In the genomic region with DNA sequence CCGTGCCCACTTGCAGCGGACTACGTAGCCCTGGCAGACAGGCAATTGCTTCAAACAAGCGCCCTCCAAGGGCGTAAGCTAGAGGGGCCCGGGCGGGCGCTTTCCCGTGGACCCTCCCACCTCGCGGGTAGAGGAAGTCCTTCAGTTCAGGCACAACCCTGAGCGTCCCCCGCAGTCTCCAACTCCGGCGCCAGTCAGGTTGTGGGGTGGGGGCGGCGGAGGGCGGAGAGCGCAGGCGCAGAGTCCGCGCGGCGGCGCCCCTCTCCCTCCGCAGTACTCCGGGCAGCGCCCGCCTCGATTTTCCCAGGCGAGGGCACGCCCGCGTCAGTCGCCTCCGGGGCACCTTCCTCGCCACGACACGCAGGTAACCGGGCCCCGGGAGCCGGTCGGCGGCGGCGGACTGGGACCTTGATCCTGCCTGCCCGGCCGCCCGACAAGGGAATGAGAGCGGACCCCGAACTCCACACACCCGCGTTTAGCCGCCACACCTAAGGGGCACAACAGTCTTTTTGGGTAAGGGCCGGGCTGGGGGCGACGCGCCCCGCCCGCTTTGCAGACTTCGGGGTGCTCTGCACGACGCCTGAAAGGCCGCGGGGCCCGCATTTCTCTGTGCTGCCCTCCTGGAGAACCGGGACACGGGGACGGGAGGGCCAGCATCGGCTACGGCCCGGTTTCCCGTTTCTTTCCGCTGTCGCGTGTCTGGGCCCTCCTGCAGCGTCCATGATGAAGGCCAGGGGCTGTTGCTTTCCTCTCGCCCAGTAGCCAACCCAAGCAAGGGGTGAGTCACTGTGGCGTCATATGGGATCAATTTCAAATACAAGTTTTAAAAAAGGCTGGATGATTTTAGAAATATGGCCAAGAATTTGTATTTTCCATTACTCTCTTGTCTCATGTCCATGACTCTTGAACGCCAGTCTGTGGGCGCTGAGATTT, we compare ENCODE assay signal across 8 cellular contexts. TPM values are rescaled to one million over a fixed set of nuclear protein-coding genes. Genes with fewer than 3 reads are reported as not detected.
DNase-seq lines count a peak whose midpoint lies in the region; FAIRE-seq and TF ChIP-seq lines count a peak whose summit lies in the region.

A gene (plus strand): TSS at position 276 of the 933 bp plus-strand sequence. CDS start 35,335 bp downstream, outside the sequence.

- no peaks in the 10 kb centered on the region for H3K36me3 ChIP-seq in DOHH2 (ENCODE audit: control insufficient read depth, low read length)
- H3K36me3 ChIP-seq in PC-9 (ENCODE audit: low read depth), result 0 out of 2 replicates have a peak, but pooled peaks cover under 1% of the 10 kb centered on the region
- H3K36me3 ChIP-seq in neuron (ENCODE audit: insufficient read depth, low read length), result no peaks in the 10 kb centered on the region

- H3K79me2 ChIP-seq in DOHH2 (ENCODE audit: control insufficient read depth, low read length), result no peaks in the 10 kb centered on the region
- peaks cover 49% of the 10 kb centered on the region for H3K79me2 ChIP-seq in PC-9 (ENCODE audit: low read depth)

- H3K27me3 ChIP-seq in DOHH2 (ENCODE audit: control insufficient read depth, low read length) (peaks cover 28% of the 10 kb centered on the region), PC-9 (ENCODE audit: insufficient read depth, low read depth) (no peaks in the 10 kb centered on the region), neuron (ENCODE audit: insufficient read depth, low read length) (no peaks in the 10 kb centered on the region)

- H3K27ac Mint-ChIP-seq in activated naive CD8-positive, alpha-beta T cell, result peak within 1 kb of the TSS; percentile 28

- intact Hi-C loops in PC-9 (cut with micrococcal nuclease; ENCODE audit: unreplicated experiment), result loop anchor here (2.0 kb wide), 3 partner anchors 44 to 196 kb away; a partner anchor contains a TSS

- peaks cover 8% of the 10 kb centered on the region for H3K9me3 Mint-ChIP-seq in activated naive CD8-positive, alpha-beta T cell (ENCODE audit: low read depth)

- H3K27ac ChIP-seq in DOHH2 (ENCODE audit: low read depth, low read length) (no peak within 1 kb of the TSS), PC-9 (peak within 1 kb of the TSS; percentile 53)

- H3K4me1 Mint-ChIP-seq in activated naive CD8-positive, alpha-beta T cell (ENCODE audit: low read depth), result peaks cover 20% of the 10 kb centered on the region

- H3K4me3 Mint-ChIP-seq in activated naive CD8-positive, alpha-beta T cell, result peak within 1 kb of the TSS; percentile 92

- H4K20me1 ChIP-seq in DOHH2 (ENCODE audit: control insufficient read depth, insufficient read depth, low read depth, low read length), result no peaks in the 10 kb centered on the region
- H4K20me1 ChIP-seq in PC-9 (ENCODE audit: insufficient read depth), result peaks cover 11% of the 10 kb centered on the region; the same call in 1 of the 2 replicates

- H3K4me3 ChIP-seq in DOHH2 (ENCODE audit: low read length) (peak within 1 kb of the TSS; percentile 88), PC-9 (peak within 1 kb of the TSS; percentile 67), neuron (ENCODE audit: low read length) (peak within 1 kb of the TSS; percentile 71)

- TSS peak; percentile 55 for BruUV-seq in PC-9 (replicated peaks; lab: Mats Ljungman, UMichigan)

- H3K36me3 Mint-ChIP-seq in activated naive CD8-positive, alpha-beta T cell, result peaks cover 8% of the 10 kb centered on the region

- H3F3A ChIP-seq in DOHH2 (ENCODE audit: control insufficient read depth, insufficient read depth), result no peaks in the 10 kb centered on the region
- peaks cover 3% of the 10 kb centered on the region; the same call in 1 of the 2 replicates for H3F3A ChIP-seq in PC-9 (ENCODE audit: insufficient read depth, low read depth)

- peak; percentile 68 for DNase-seq in HS-27A (ENCODE audit: low read depth)
- peak; percentile 40 to 61 for DNase-seq in PC-9
- DNase-seq in glomerular endothelial cell (ENCODE audit: extremely low read depth, low read depth, low spot score), result no peak
- peak; percentile 46 for DNase-seq in ureter (ENCODE audit: low spot score)
- DNase-seq in GM19239 (ENCODE audit: insufficient read length, low spot score), result no peak

- POLR2A ChIA-PET in PC-9 (lab: Charles Lee; ENCODE audit: unreplicated experiment), result interaction anchor here (0.6 kb wide), 2 partner anchors 67 to 225 kb away, joined by 3 to 4 read pairs; a partner anchor contains a TSS

- CTCF ChIA-PET in PC-9 (lab: Charles Lee), result interaction anchor here (0.7 to 1.6 kb wide), 2 partner anchors 67 to 427 kb away, joined by 3 to 4 read pairs; a partner anchor contains a TSS

- FAIRE-seq in GM19239 (lab: Jason Lieb, UNC), result no peak

- no peaks in the 10 kb centered on the region for H3K9me3 ChIP-seq in DOHH2 (ENCODE audit: control insufficient read depth, insufficient read depth, low read length)
- H3K9me3 ChIP-seq in PC-9 (ENCODE audit: insufficient read depth, low read depth), result no peaks in the 10 kb centered on the region
- no peaks in the 10 kb centered on the region for H3K9me3 ChIP-seq in neuron (ENCODE audit: low read length)

- peaks cover 32% of the 10 kb centered on the region for H3K27me3 Mint-ChIP-seq in activated naive CD8-positive, alpha-beta T cell

- H3K9me2 ChIP-seq in DOHH2 (replicated peaks; ENCODE audit: control insufficient read depth, low read length) (no peaks in the 10 kb centered on the region), PC-9 (ENCODE audit: insufficient read depth) (no peaks in the 10 kb centered on the region)

- H3K4me1 ChIP-seq in DOHH2 (ENCODE audit: control insufficient read depth, low read length) (peaks cover 19% of the 10 kb centered on the region), PC-9 (replicated peaks; ENCODE audit: insufficient read depth) (peaks cover 19% of the 10 kb centered on the region), neuron (ENCODE audit: insufficient read depth, low read length) (peaks cover 20% of the 10 kb centered on the region)

- H2AFZ ChIP-seq in PC-9 (peak within 1 kb of the TSS; percentile 97), neuron (ENCODE audit: low read depth, low read length) (peak within 1 kb of the TSS; percentile 82)

- H3K4me2 ChIP-seq in DOHH2 (ENCODE audit: low read length) (peak within 1 kb of the TSS; percentile 95), PC-9 (peak within 1 kb of the TSS; percentile 86)

- TF ChIP-seq CTCF in DOHH2 (IDR thresholded peaks at IDR 0.05; ENCODE audit: low read depth, low read length, poor library complexity, severe bottlenecking) (no peak), PC-9 (conservative IDR thresholded peaks at IDR 0.05) (0 out of 2 replicates have a peak, but pooled peaks have one; percentile 17)

RNA-seq across cellular contexts. Expression of the gene that starts here (rescaled TPM):
- total RNA-seq in PC-9 (2021), result 3.1 and 5.0 TPM in 2 replicates
- 9.5 and 15.6 TPM in 2 replicates for total RNA-seq in glomerular endothelial cell
- total RNA-seq in ureter, result 4.0 TPM

Comparison
In these comparisons a context has a peak if more than half of its experiments do, and no peak if none do; other contexts are left out.
1. DNase-seq: peak in HS-27A (single experiment), PC-9 (2 of 2) and ureter (single experiment); none in glomerular endothelial cell (single experiment) and GM19239 (single experiment).
2. Peak in every context shown above with its lines, with median percentiles within 50 percentile points of each other: H3K4me3 ChIP-seq.